Comparison of ENCODE assay signal across 18 cellular contexts in the genomic region with DNA sequence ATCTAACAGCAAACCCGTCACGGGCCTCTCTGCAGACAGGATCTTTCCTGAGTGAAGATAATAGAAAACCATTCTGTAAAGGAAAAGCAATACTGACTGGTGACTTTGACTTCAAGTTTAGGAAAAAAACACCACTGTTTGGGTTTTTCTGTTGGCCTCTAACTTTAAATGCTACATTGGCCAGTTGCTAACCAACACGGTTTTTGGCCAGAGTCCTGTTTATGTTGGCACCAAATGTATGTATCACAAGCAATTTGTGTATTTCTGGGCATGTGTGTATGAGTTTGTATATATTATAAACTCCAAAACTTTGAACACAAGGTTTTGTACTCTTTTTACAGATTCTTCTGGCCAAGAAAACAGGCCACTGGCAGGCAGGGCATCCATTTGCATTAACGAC.
DNase-seq lines count a peak whose midpoint lies in the region; ATAC-seq and TF ChIP-seq lines count a peak whose summit lies in the region.
"Had no signal": no experiment of that assay in that cellular context is flagged by ENCODE, and none has a peak within 500 bp of the region (broad histone marks: within the 10 kb centered on the region; RNA-seq: fewer than 3 reads in every experiment).

No MANE protein-coding gene starts in this region.

- peaks cover 66% of the 10 kb centered on the region for H3K4me1 Mint-ChIP-seq in brain
- peaks cover 39% of the 10 kb centered on the region for H3K4me1 Mint-ChIP-seq in osteocyte (ENCODE audit: unreplicated experiment)
- H3K4me1 Mint-ChIP-seq: IgD-negative memory B cell had no signal

- intact Hi-C loops in sciatic nerve (cut with DNase I) = no loop called here

- DNase-seq in NCI-H446 (lab: John Stamatoyannopoulos, UW) (peak; percentile 37 to 56), fibroblast of peridontal ligament (ENCODE audit: extremely low read depth) (peak; percentile 97), osteocyte (ENCODE audit: extremely low spot score, unreplicated experiment) (no peak), sciatic nerve (ENCODE audit: low spot score) (no peak), GF-D8 (lab: John Stamatoyannopoulos, UW) (no peak), NCI-H226 (no peak)
- DNase-seq: DMS 273 treated with DMSO at 0.1 percent for 48 hours; H7; MV-4-11; NCI-H1417 treated with DMSO at 0.1 percent for 48 hours; NCI-H2081; NCI-H2227 treated with DMSO at 0.1 percent for 48 hours; NK-92 treated with Interleukin-12 subunit alpha and Interleukin-12 subunit beta, amount 100 ng/mL, for 24 hours; PC-3; SK-N-SH had no signal

- ATAC-seq in sciatic nerve = no peak
- no peak for ATAC-seq in activated CD4-positive, CD25-positive, alpha-beta regulatory T cell treated with anti-CD3 and anti-CD28 coated beads, Interleukin-2, amount 50 U/mL, for 24 hours
- ATAC-seq: PC-3 had no signal

- no peaks in the 10 kb centered on the region for H3K9me3 Mint-ChIP-seq in brain
- no peaks in the 10 kb centered on the region for H3K9me3 Mint-ChIP-seq in osteocyte (ENCODE audit: unreplicated experiment)

- peak overlapping the region in 3 of 5 experiments; percentile 64 to 81 (median 74) for H3K27ac Mint-ChIP-seq in brain
- peak overlapping the region; percentile 64 for H3K27ac Mint-ChIP-seq in osteocyte (ENCODE audit: unreplicated experiment)
- H3K27ac Mint-ChIP-seq: IgD-negative memory B cell had no signal

- H3K4me3 Mint-ChIP-seq in brain (no peak overlapping the region), osteocyte (ENCODE audit: unreplicated experiment) (no peak overlapping the region)
- H3K4me3 Mint-ChIP-seq: IgD-negative memory B cell had no signal

- H3K36me3 Mint-ChIP-seq in brain (no peaks in the 10 kb centered on the region), osteocyte (ENCODE audit: unreplicated experiment) (no peaks in the 10 kb centered on the region)
- H3K36me3 Mint-ChIP-seq: IgD-negative memory B cell had no signal

- no peak for TF ChIP-seq CTCF in brain (conservative IDR thresholded peaks at IDR 0.05)
- TF ChIP-seq CTCF in osteocyte (IDR thresholded peaks at IDR 0.05) = no peak

- no peaks in the 10 kb centered on the region for H3K27me3 Mint-ChIP-seq in brain
- H3K27me3 Mint-ChIP-seq in osteocyte (ENCODE audit: unreplicated experiment) = no peaks in the 10 kb centered on the region
- H3K27me3 Mint-ChIP-seq: IgD-negative memory B cell had no signal

Comparison
In these comparisons a context has a peak if more than half of its experiments do, and no peak if none do; other contexts are left out.
1. DNase-seq: peak in NCI-H446 (2 of 2) and fibroblast of peridontal ligament (single experiment); none in osteocyte (single experiment), sciatic nerve (single experiment), GF-D8 (single experiment) and NCI-H226 (single experiment).